Comparison of ENCODE assay signal across 17 cellular contexts in genomic region chr14:93708311-93708734, GRCh38.
"Had no signal": no experiment of that assay in that cellular context is flagged by ENCODE, and none has a peak within 500 bp of the region (broad histone marks: within the 10 kb centered on the region; RNA-seq: fewer than 3 reads in every experiment).

No MANE protein-coding gene starts in this region.

- H3K36me3 Mint-ChIP-seq: activated naive CD4-positive, alpha-beta T cell treated with anti-CD3 and anti-CD28 coated beads, Interleukin-2, amount 10 ng/mL, durations not matched to agents 7 days and 5 days; memory B cell; natural killer cell treated with Interleukin-12 subunit alpha and Interleukin-12 subunit beta and Interleukin-15 and Interleukin-18, amount 100 ng/mL, for 72 hours had no signal

- H3K4me3 Mint-ChIP-seq: activated CD4-positive, alpha-beta T cell treated with anti-CD3 and anti-CD28 coated beads for 36 hours; activated naive CD4-positive, alpha-beta T cell treated with anti-CD3 and anti-CD28 coated beads, Interleukin-2, amount 10 ng/mL, durations not matched to agents 7 days and 5 days; activated T-helper 17 cell treated with anti-CD3 and anti-CD28 coated beads, Interleukin-2, amount 50 U/mL, for 72 hours; memory B cell; natural killer cell treated with Interleukin-12 subunit alpha and Interleukin-12 subunit beta and Interleukin-15 and Interleukin-18, amount 100 ng/mL, for 72 hours had no signal

- H3K9me3 ChIP-seq: psoas muscle, stomach, thoracic aorta had no signal

- H3K36me3 ChIP-seq: stomach, thoracic aorta had no signal

- H3K4me3 ChIP-seq: psoas muscle, stomach, thoracic aorta had no signal

- DNase-seq: activated CD4-positive, alpha-beta T cell treated with anti-CD3 and anti-CD28 coated beads for 36 hours; activated naive CD4-positive, alpha-beta T cell treated with anti-CD3 and anti-CD28 coated beads, Interleukin-2, amount 10 ng/mL, durations not matched to agents 7 days and 5 days; activated T-cell treated with anti-CD3 and anti-CD28 coated beads for 4 hours; caudate nucleus; cortex of kidney; effector memory CD4-positive, alpha-beta T cell; hypothalamus; psoas muscle; stimulated activated CD4-positive, alpha-beta T cell treated with anti-CD3 and anti-CD28 coated beads, Interleukin-4, amount 100 ng/mL, for 24 hours; stomach; SW 1271 had no signal

- H3K4me1 Mint-ChIP-seq: activated CD4-positive, alpha-beta T cell treated with anti-CD3 and anti-CD28 coated beads for 36 hours; activated naive CD4-positive, alpha-beta T cell treated with anti-CD3 and anti-CD28 coated beads, Interleukin-2, amount 10 ng/mL, durations not matched to agents 7 days and 5 days; activated T-helper 17 cell treated with anti-CD3 and anti-CD28 coated beads, Interleukin-2, amount 50 U/mL, for 72 hours; memory B cell had no signal

- H3K4me1 ChIP-seq: psoas muscle, stomach had no signal

- H3K27ac Mint-ChIP-seq: activated CD4-positive, alpha-beta T cell treated with anti-CD3 and anti-CD28 coated beads for 36 hours; activated naive CD4-positive, alpha-beta T cell treated with anti-CD3 and anti-CD28 coated beads, Interleukin-2, amount 10 ng/mL, durations not matched to agents 7 days and 5 days; activated T-helper 17 cell treated with anti-CD3 and anti-CD28 coated beads, Interleukin-2, amount 50 U/mL, for 72 hours; memory B cell; natural killer cell treated with Interleukin-12 subunit alpha and Interleukin-12 subunit beta and Interleukin-15 and Interleukin-18, amount 100 ng/mL, for 72 hours had no signal

- H3K27ac ChIP-seq: epithelial cell of prostate, psoas muscle, thoracic aorta, VCaP had no signal

- H3K9me3 Mint-ChIP-seq: activated naive CD4-positive, alpha-beta T cell treated with anti-CD3 and anti-CD28 coated beads, Interleukin-2, amount 10 ng/mL, durations not matched to agents 7 days and 5 days; activated T-helper 17 cell treated with anti-CD3 and anti-CD28 coated beads, Interleukin-2, amount 50 U/mL, for 72 hours; memory B cell; natural killer cell treated with Interleukin-12 subunit alpha and Interleukin-12 subunit beta and Interleukin-15 and Interleukin-18, amount 100 ng/mL, for 72 hours had no signal
